ENCODE assay signal across 8 cellular contexts in genomic region chrX:45849261-45849660, GRCh38.
DNase-seq lines count a peak whose midpoint lies in the region; ATAC-seq and TF ChIP-seq lines count a peak whose summit lies in the region.

No MANE protein-coding gene starts in this region.

- H3K9me2 ChIP-seq in Karpas-422 (replicated peaks; ENCODE audit: insufficient read depth, low read length) = no peaks in the 10 kb centered on the region

- peak; percentile 29 for DNase-seq in D341Med (ENCODE audit: low spot score)
- DNase-seq in HL-60 (ENCODE audit: low read depth in 1 of 2, low spot score in 1 of 2) = peak in 1 of 2 experiments; percentile 42
- DNase-seq in SKM-1 (lab: John Stamatoyannopoulos, UW; ENCODE audit: unreplicated experiment) = peak; percentile 20
- DNase-seq in dorsolateral prefrontal cortex = no peak
- peak in 4 of 10 donors; percentile 24 to 57 (median 30) for DNase-seq in naive thymus-derived CD8-positive, alpha-beta T cell
- no peak for DNase-seq in NCI-H1436 treated with DMSO at 0.1 percent for 48 hours (lab: John Stamatoyannopoulos, UW)
- no peak for DNase-seq in Karpas-422
- no peak for DNase-seq in NCI-H1694 treated with DMSO at 0.1 percent for 48 hours (lab: John Stamatoyannopoulos, UW)

- no peak overlapping the region for H2AFZ ChIP-seq in Karpas-422 (ENCODE audit: low read length)

- TF ChIP-seq CTCF in HL-60 (IDR thresholded peaks at IDR 0.05; ENCODE audit: insufficient read depth, low read length) = peak; percentile 3
- peak in 27 of 56 donors; percentile 13 to 41 (median 24) for TF ChIP-seq CTCF in dorsolateral prefrontal cortex (IDR thresholded peaks at IDR 0.05 in 54 of 56, conservative IDR thresholded peaks at IDR 0.05 in 2 of 56; ENCODE audit: low read depth in 1 of 56, partially characterized antibody in 56 of 56)

- ATAC-seq in naive thymus-derived CD8-positive, alpha-beta T cell = peak in 1 of 2 donors; percentile 31

- H3K9me3 Mint-ChIP-seq in naive thymus-derived CD8-positive, alpha-beta T cell = no peaks in the 10 kb centered on the region

- H3K4me2 ChIP-seq in Karpas-422 (ENCODE audit: low read depth, low read length, poor library complexity, severe bottlenecking) = no peak overlapping the region

- H3K27me3 ChIP-seq in HL-60 (ENCODE audit: insufficient read depth, poor library complexity, severe bottlenecking) (peaks cover 2% of the 10 kb centered on the region), dorsolateral prefrontal cortex (peaks cover 0 to 70% (median 23%) of the 10 kb centered on the region in 45 donors), Karpas-422 (ENCODE audit: low read length) (no peaks in the 10 kb centered on the region)

- POLR2A ChIA-PET in naive thymus-derived CD8-positive, alpha-beta T cell (lab: Charles Lee) = no interaction called here

- no peaks in the 10 kb centered on the region for H3K9me3 ChIP-seq in Karpas-422 (ENCODE audit: low read length)

- peaks cover 0 to 10% (median 2%) of the 10 kb centered on the region in 3 donors for H3K36me3 Mint-ChIP-seq in naive thymus-derived CD8-positive, alpha-beta T cell

- no peak overlapping the region for H3K9ac ChIP-seq in Karpas-422 (ENCODE audit: low read length)

- H3K79me2 ChIP-seq in Karpas-422 (ENCODE audit: low read length) = no peaks in the 10 kb centered on the region

- H3K27ac ChIP-seq in HL-60 (replicated peaks) (no peak overlapping the region), dorsolateral prefrontal cortex (peak overlapping the region in 15 of 59 donors; percentile 1 to 47 (median 26)), Karpas-422 (ENCODE audit: low read length) (no peak overlapping the region)

- H3K4me3 Mint-ChIP-seq in naive thymus-derived CD8-positive, alpha-beta T cell = peak overlapping the region; percentile 86 to 95 (median 91)

- H3K4me1 ChIP-seq in Karpas-422 (ENCODE audit: low read length) = no peaks in the 10 kb centered on the region

- peaks cover 6 to 16% (median 8%) of the 10 kb centered on the region in 4 donors for H3K4me1 Mint-ChIP-seq in naive thymus-derived CD8-positive, alpha-beta T cell

- H3K27ac Mint-ChIP-seq in naive thymus-derived CD8-positive, alpha-beta T cell = peak overlapping the region in 4 of 10 donors; percentile 16 to 71 (median 48)

- intact Hi-C loops in dorsolateral prefrontal cortex (cut with DNase I) = loop anchor here in 1 of 2 donors (10.0 kb wide), 1 partner anchor 334 kb away; no protein-coding TSS in a partner anchor

- H4K20me1 ChIP-seq in Karpas-422 (ENCODE audit: insufficient read depth, low read depth, low read length) = no peaks in the 10 kb centered on the region

- H3K27me3 Mint-ChIP-seq in naive thymus-derived CD8-positive, alpha-beta T cell = no peaks in the 10 kb centered on the region

- H3K4me3 ChIP-seq in HL-60 (replicated peaks; ENCODE audit: insufficient read depth, low read length) (peak overlapping the region; percentile 15), dorsolateral prefrontal cortex (peak overlapping the region in 49 of 59 donors; percentile 3 to 68 (median 34)), Karpas-422 (ENCODE audit: low read length) (no peak overlapping the region)

- no peaks in the 10 kb centered on the region for H3K36me3 ChIP-seq in Karpas-422 (ENCODE audit: insufficient read depth, low read length)

Comparison
In these comparisons a context has a peak if more than half of its experiments do, and no peak if none do; other contexts are left out.
1. DNase-seq: peak in D341Med (single experiment) and SKM-1 (single experiment); none in dorsolateral prefrontal cortex (0 of 10), NCI-H1436 treated with DMSO at 0.1 percent for 48 hours (single experiment), Karpas-422 (single experiment) and NCI-H1694 treated with DMSO at 0.1 percent for 48 hours (single experiment).